In genomic region chr11:120128392-120129172, GRCh38 we compare ENCODE assay signal across 11 cellular contexts. TPM values are rescaled to one million over a fixed set of nuclear protein-coding genes. Genes with fewer than 3 reads are reported as not detected.
DNase-seq lines count a peak whose midpoint lies in the region; ATAC-seq, FAIRE-seq and TF ChIP-seq lines count a peak whose summit lies in the region.
"Had no signal": no experiment of that assay in that cellular context is flagged by ENCODE, and none has a peak within 500 bp of the region (broad histone marks: within the 10 kb centered on the region; RNA-seq: fewer than 3 reads in every experiment).

No MANE protein-coding gene starts in this region.

- no peak for FAIRE-seq in kidney (lab: Jason Lieb, UNC)

- ATAC-seq in HG03139 (IDR thresholded peaks at IDR 0.05; ENCODE audit: unreplicated experiment): no peak
- ATAC-seq in HG03378 (IDR thresholded peaks at IDR 0.05; ENCODE audit: unreplicated experiment): no peak
- ATAC-seq: activated naive CD4-positive, alpha-beta T cell treated with anti-CD3 and anti-CD28 coated beads, Interleukin-2, amount 50 U/mL, for 72 hours; stimulated activated naive CD8-positive, alpha-beta T cell treated with anti-CD3 and anti-CD28 coated beads, Interleukin-15, Interleukin-2, amounts not matched to agents 100 U/mL and 50 U/mL, for 24 hours had no signal

- H3K4me1 ChIP-seq in HEK293 (ENCODE audit: control insufficient read depth, insufficient read depth, low read length) (no peaks in the 10 kb centered on the region), kidney (ENCODE audit: control insufficient read depth in 1 of 2, insufficient read depth in 1 of 2, low read depth in 1 of 2, low read length in 2 of 2) (no peaks in the 10 kb centered on the region), thymus (ENCODE audit: control insufficient read depth, insufficient read depth, low read length) (no peaks in the 10 kb centered on the region)

- intact Hi-C loops in kidney (cut with DNase I): no loop called here

- no peak overlapping the region for H3K4me3 ChIP-seq in HEK293 (ENCODE audit: low read depth, low read length)
- no peak overlapping the region for H3K4me3 ChIP-seq in kidney (ENCODE audit: low read length in 2 of 2)
- no peak overlapping the region for H3K4me3 ChIP-seq in thymus (ENCODE audit: low read length)

- no peak for TF ChIP-seq CTCF in HEK293 (tag by site-specific recombination; IDR thresholded peaks at IDR 0.05)
- TF ChIP-seq CTCF in kidney (IDR thresholded peaks at IDR 0.05; ENCODE audit: borderline replicate concordance, extremely low read depth, insufficient read depth): no peak

- 88% methylated on average over 14 of the region's 14 CpGs for WGBS in thymus

- peak; percentile 65 for DNase-seq in SW480 (ENCODE audit: low spot score)
- peak; percentile 82 for DNase-seq in kidney
- DNase-seq in hippocampal formation (lab: John Stamatoyannopoulos, UW): no peak
- DNase-seq: NCI-H1436 treated with DMSO at 0.1 percent for 48 hours; stimulated activated naive CD8-positive, alpha-beta T cell treated with anti-CD3 and anti-CD28 coated beads, Interleukin-15, Interleukin-2, amounts not matched to agents 100 U/mL and 50 U/mL, for 24 hours had no signal

- H3K36me3 ChIP-seq in HEK293 (ENCODE audit: control insufficient read depth in 2 of 2, insufficient read depth in 1 of 2, low read length in 2 of 2) (no peaks in the 10 kb centered on the region), kidney (ENCODE audit: control insufficient read depth in 1 of 2, insufficient read depth in 2 of 2, low read length in 2 of 2) (no peaks in the 10 kb centered on the region), thymus (ENCODE audit: control insufficient read depth, insufficient read depth) (no peaks in the 10 kb centered on the region)

- no peaks in the 10 kb centered on the region for H3K27me3 ChIP-seq in thymus (ENCODE audit: control insufficient read depth, insufficient read depth)

- H3K9me3 ChIP-seq in HEK293 (ENCODE audit: control insufficient read depth, insufficient read depth, low read depth, low read length) (no peaks in the 10 kb centered on the region), kidney (ENCODE audit: control insufficient read depth in 1 of 2, low read length in 2 of 2) (no peaks in the 10 kb centered on the region), thymus (ENCODE audit: control insufficient read depth) (no peaks in the 10 kb centered on the region)

- H3K9ac ChIP-seq in kidney (ENCODE audit: low read length in 2 of 2): no peak overlapping the region

- CTCF ChIA-PET in HEK293 (lab: Yijun Ruan, JAX): interaction anchor here (1.0 kb wide), 1 partner anchor 40 kb away, joined by 4 read pairs; no protein-coding TSS in a partner anchor

- no peak overlapping the region for H3K27ac ChIP-seq in HEK293 (ENCODE audit: extremely low read depth, low read depth, low read length)
- no peak overlapping the region for H3K27ac ChIP-seq in kidney (ENCODE audit: low read depth in 2 of 2, low read length in 2 of 2)
- peak overlapping the region; percentile 71 for H3K27ac ChIP-seq in thymus (ENCODE audit: low read depth)

- POLR2A ChIA-PET in HEK293 (lab: Yijun Ruan, JAX): no interaction called here

TF ChIP-seq in HEK293, 187 proteins besides CTCF, POLR2A, EP300 and RAD21 (continues in another document):
- TF ChIP-seq ZNF211 (tag by site-specific recombination; IDR thresholded peaks at IDR 0.05; ENCODE audit: low read depth) (no peak), HOXD13 (CRISPR knock-in tag; IDR thresholded peaks at IDR 0.05; ENCODE audit: borderline replicate concordance) (no peak), SP3 (tag by site-specific recombination; IDR thresholded peaks at IDR 0.05) (no peak), ZNF600 (tag by site-specific recombination; IDR thresholded peaks at IDR 0.05) (peak; percentile 80), ZNF280C (tag by site-specific recombination; IDR thresholded peaks at IDR 0.05) (no peak), ZNF654 (tag by site-specific recombination; IDR thresholded peaks at IDR 0.05; ENCODE audit: low read depth) (no peak), ZNF776 (tag by site-specific recombination; IDR thresholded peaks at IDR 0.05; ENCODE audit: borderline replicate concordance) (no peak), ZNF221 (tag by site-specific recombination; IDR thresholded peaks at IDR 0.05; ENCODE audit: borderline replicate concordance) (no peak), ZNF48 (tag by site-specific recombination; IDR thresholded peaks at IDR 0.05) (no peak), ZBTB21 (tag by site-specific recombination; IDR thresholded peaks at IDR 0.05) (peak; percentile 74; the same call in 1 of the 2 replicates), ZNF768 (tag by site-specific recombination; IDR thresholded peaks at IDR 0.05) (no peak), ZBTB48 (tag by site-specific recombination; IDR thresholded peaks at IDR 0.05) (peak; percentile 72), TRIM28 (IDR thresholded peaks at IDR 0.05; ENCODE audit: borderline replicate concordance, low read length) (no peak), ZNF629 (tag by site-specific recombination; IDR thresholded peaks at IDR 0.05) (0 out of 2 replicates have a peak, but pooled peaks have one; percentile 35), RBAK (tag by site-specific recombination; IDR thresholded peaks at IDR 0.05) (no peak), ZNF2 (tag by site-specific recombination; IDR thresholded peaks at IDR 0.05) (peak; percentile 32; the same call in 1 of the 2 replicates), ZNF157 (tag by site-specific recombination; IDR thresholded peaks at IDR 0.05) (no peak), ZNF138 (tag by site-specific recombination; IDR thresholded peaks at IDR 0.05; ENCODE audit: borderline replicate concordance) (no peak)
- TF ChIP-seq, protein P1, sequence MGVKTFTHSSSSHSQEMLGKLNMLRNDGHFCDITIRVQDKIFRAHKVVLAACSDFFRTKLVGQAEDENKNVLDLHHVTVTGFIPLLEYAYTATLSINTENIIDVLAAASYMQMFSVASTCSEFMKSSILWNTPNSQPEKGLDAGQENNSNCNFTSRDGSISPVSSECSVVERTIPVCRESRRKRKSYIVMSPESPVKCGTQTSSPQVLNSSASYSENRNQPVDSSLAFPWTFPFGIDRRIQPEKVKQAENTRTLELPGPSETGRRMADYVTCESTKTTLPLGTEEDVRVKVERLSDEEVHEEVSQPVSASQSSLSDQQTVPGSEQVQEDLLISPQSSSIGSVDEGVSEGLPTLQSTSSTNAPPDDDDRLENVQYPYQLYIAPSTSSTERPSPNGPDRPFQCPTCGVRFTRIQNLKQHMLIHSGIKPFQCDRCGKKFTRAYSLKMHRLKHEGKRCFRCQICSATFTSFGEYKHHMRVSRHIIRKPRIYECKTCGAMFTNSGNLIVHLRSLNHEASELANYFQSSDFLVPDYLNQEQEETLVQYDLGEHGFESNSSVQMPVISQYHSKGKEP (tag by site-specific recombination; IDR thresholded peaks at IDR 0.05): peak; percentile 54; the same call in 1 of the 2 replicates
- TF ChIP-seq, protein P2, sequence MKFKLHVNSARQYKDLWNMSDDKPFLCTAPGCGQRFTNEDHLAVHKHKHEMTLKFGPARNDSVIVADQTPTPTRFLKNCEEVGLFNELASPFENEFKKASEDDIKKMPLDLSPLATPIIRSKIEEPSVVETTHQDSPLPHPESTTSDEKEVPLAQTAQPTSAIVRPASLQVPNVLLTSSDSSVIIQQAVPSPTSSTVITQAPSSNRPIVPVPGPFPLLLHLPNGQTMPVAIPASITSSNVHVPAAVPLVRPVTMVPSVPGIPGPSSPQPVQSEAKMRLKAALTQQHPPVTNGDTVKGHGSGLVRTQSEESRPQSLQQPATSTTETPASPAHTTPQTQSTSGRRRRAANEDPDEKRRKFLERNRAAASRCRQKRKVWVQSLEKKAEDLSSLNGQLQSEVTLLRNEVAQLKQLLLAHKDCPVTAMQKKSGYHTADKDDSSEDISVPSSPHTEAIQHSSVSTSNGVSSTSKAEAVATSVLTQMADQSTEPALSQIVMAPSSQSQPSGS (tag by site-specific recombination; IDR thresholded peaks at IDR 0.05; ENCODE audit: low read depth): peak; percentile 77
- TF ChIP-seq, protein P3, sequence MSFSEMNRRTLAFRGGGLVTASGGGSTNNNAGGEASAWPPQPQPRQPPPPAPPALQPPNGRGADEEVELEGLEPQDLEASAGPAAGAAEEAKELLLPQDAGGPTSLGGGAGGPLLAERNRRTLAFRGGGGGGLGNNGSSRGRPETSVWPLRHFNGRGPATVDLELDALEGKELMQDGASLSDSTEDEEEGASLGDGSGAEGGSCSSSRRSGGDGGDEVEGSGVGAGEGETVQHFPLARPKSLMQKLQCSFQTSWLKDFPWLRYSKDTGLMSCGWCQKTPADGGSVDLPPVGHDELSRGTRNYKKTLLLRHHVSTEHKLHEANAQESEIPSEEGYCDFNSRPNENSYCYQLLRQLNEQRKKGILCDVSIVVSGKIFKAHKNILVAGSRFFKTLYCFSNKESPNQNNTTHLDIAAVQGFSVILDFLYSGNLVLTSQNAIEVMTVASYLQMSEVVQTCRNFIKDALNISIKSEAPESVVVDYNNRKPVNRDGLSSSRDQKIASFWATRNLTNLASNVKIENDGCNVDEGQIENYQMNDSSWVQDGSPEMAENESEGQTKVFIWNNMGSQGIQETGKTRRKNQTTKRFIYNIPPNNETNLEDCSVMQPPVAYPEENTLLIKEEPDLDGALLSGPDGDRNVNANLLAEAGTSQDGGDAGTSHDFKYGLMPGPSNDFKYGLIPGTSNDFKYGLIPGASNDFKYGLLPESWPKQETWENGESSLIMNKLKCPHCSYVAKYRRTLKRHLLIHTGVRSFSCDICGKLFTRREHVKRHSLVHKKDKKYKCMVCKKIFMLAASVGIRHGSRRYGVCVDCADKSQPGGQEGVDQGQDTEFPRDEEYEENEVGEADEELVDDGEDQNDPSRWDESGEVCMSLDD (tag by site-specific recombination; IDR thresholded peaks at IDR 0.05): no peak

RNA-seq across cellular contexts. Expression of gene TRIM29, which starts 9.3 kb away (rescaled TPM):
- total RNA-seq in kidney: 32.9 TPM
- 0.65 TPM for polyA plus RNA-seq in kidney (ENCODE audit: insufficient read depth, low read depth, low replicate concordance)
- 92.0 TPM for polyA plus RNA-seq in thymus
- total RNA-seq: activated naive CD4-positive, alpha-beta T cell treated with anti-CD3 and anti-CD28 coated beads, Interleukin-2, amount 50 U/mL, for 72 hours; pulmonary artery endothelial cell had no signal

Comparison
In these comparisons a context has a peak if more than half of its experiments do, and no peak if none do; other contexts are left out.
1. DNase-seq: peak in SW480 (single experiment) and kidney (single experiment); none in hippocampal formation (0 of 2).
2. RNA of gene TRIM29, which starts 9.3 kb away (polyA plus RNA-seq): 92.0 TPM in thymus (single experiment); 0.65 TPM in kidney (single experiment); every median in the first group is over 10 times any median in the second.